16 cellular contexts compared by ENCODE assay signal in the genomic region with DNA sequence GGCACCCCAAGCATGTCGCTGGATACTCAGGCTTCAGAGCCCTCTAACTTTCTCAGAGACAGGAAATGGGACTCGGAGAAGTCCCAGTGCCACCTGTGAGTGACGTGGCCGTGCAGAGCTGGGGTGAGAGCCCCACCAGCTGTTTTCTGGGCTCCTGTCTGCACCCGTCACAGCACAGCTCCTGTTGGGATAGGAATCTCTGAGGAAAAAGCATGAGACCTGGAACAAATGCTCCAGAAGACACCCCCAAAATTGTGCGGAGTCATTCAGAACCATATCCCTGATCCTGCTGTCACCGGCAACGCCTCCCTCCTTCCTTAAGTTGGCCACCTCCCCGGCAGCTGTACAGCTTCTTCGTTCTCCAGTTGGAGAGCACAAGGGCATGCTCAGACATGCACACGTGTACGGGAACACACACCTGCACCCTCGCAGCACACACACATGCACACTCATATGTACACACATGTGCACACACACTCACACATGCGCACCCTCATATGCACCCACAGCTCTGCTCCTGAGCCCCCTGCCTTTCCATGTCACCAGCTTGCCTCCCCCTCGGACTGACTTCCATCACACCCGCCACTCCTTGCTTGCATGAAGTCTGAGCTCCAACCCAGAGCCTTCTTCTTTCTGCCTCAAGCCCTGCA.
DNase-seq lines count a peak whose midpoint lies in the region; FAIRE-seq and TF ChIP-seq lines count a peak whose summit lies in the region.
"Had no signal": no experiment of that assay in that cellular context is flagged by ENCODE, and none has a peak within 500 bp of the region (broad histone marks: within the 10 kb centered on the region; RNA-seq: fewer than 3 reads in every experiment).

No MANE protein-coding gene starts in this region.

- H4K8ac ChIP-seq in H9 (replicated peaks; ENCODE audit: insufficient read length, low read depth, low read length): no peak overlapping the region
- H4K8ac ChIP-seq in H1 (ENCODE audit: extremely low read depth, insufficient read depth, low read length): no peak overlapping the region; the same call in 1 of the 2 replicates
- peak overlapping the region; percentile 27 for H4K8ac ChIP-seq in neuronal stem cell (ENCODE audit: low read depth, low read length)

- H3K27ac ChIP-seq in H9 (ENCODE audit: insufficient read length, low read depth, low read length): no peak overlapping the region
- no peak overlapping the region for H3K27ac ChIP-seq in H1 (ENCODE audit: low read depth, low read length)
- no peak overlapping the region for H3K27ac ChIP-seq in neuronal stem cell (replicated peaks; ENCODE audit: low read length)
- H3K27ac ChIP-seq in tibial nerve: no peak overlapping the region
- H3K27ac ChIP-seq in small intestine (ENCODE audit: low read depth in 1 of 2, low read length in 1 of 2): no peak overlapping the region
- H3K27ac ChIP-seq: 22Rv1, BLaER1 had no signal

- no peak overlapping the region for H4K5ac ChIP-seq in H9 (ENCODE audit: insufficient read length, low read depth, low read length)
- no peak overlapping the region for H4K5ac ChIP-seq in H1 (ENCODE audit: insufficient read length, low read depth, low read length)

- H3K27me3 ChIP-seq in H9 (ENCODE audit: insufficient read depth, low read length): no peaks in the 10 kb centered on the region
- no peaks in the 10 kb centered on the region; a peak in 1 of 7 replicates for H3K27me3 ChIP-seq in H1 (replicated peaks in 1 of 4; ENCODE audit: control insufficient read depth in 3 of 4, extremely low read depth in 1 of 4, insufficient read depth in 3 of 4, low read length in 3 of 4)
- H3K27me3 ChIP-seq in neuronal stem cell (ENCODE audit: control insufficient read depth in 3 of 3, insufficient read depth in 3 of 3, low read depth in 1 of 3, low read length in 3 of 3): no peaks in the 10 kb centered on the region
- H3K27me3 ChIP-seq in tibial nerve: no peaks in the 10 kb centered on the region
- H3K27me3 ChIP-seq in small intestine (ENCODE audit: control insufficient read depth in 2 of 2, insufficient read depth in 2 of 2, low read length in 2 of 2): no peaks in the 10 kb centered on the region
- H3K27me3 ChIP-seq: BLaER1 had no signal

- no peak overlapping the region for H3K56ac ChIP-seq in H9 (ENCODE audit: insufficient read length, low read depth, low read length)
- H3K56ac ChIP-seq in H1 (replicated peaks; ENCODE audit: insufficient read length, low read depth, low read length): no peak overlapping the region

- H4K20me1 ChIP-seq in H9 (ENCODE audit: control insufficient read depth, insufficient read depth, insufficient read length) (no peaks in the 10 kb centered on the region), H1 (replicated peaks in 1 of 2; ENCODE audit: control insufficient read depth in 1 of 2, insufficient read depth in 2 of 2, low read length in 2 of 2) (no peaks in the 10 kb centered on the region)
- H4K20me1 ChIP-seq: BLaER1 had no signal

- no peaks in the 10 kb centered on the region; a peak in 1 of 5 replicates for H3K9me3 Mint-ChIP-seq in H9

- H3K27ac Mint-ChIP-seq in H9: peak overlapping the region in 1 of 3 experiments; percentile 72; a peak in 2 of 7 replicates

- no peak for FAIRE-seq in H1 (lab: Jason Lieb, UNC)
- no peak for FAIRE-seq in small intestine (lab: Jason Lieb, UNC)
- FAIRE-seq: GM19239, HTR-8/SVneo had no signal

- no peaks in the 10 kb centered on the region for H3K79me2 ChIP-seq in H9 (ENCODE audit: insufficient read depth, low read length)
- no peaks in the 10 kb centered on the region for H3K79me2 ChIP-seq in H1 (ENCODE audit: control insufficient read depth in 1 of 2, insufficient read depth in 2 of 2, low read length in 2 of 2)

- DNase-seq in activated effector memory CD4-positive, alpha-beta T cell treated with anti-CD3 and anti-CD28 coated beads, Interleukin-2, amount 50 U/mL, for 16 hours: peak; percentile 16
- DNase-seq in activated effector memory CD4-positive, alpha-beta T cell treated with Interleukin-2 at 50 U/mL for 16 hours: no peak
- DNase-seq in H9 (no peak), H1 (ENCODE audit: low read depth in 1 of 2, low spot score in 2 of 2) (no peak), neuronal stem cell (ENCODE audit: low spot score) (no peak), tibial nerve (ENCODE audit: low spot score in 2 of 2) (no peak), small intestine (no peak), dermis blood vessel endothelial cell (no peak)
- DNase-seq: AML-193; Caco-2; CD8-positive, alpha-beta memory T cell; GF-D8 had no signal

- peak overlapping the region; percentile 1 for H3K14ac ChIP-seq in H9 (ENCODE audit: insufficient read depth, low read length)
- no peak overlapping the region for H3K14ac ChIP-seq in H1 (ENCODE audit: insufficient read length)
- H3K14ac ChIP-seq in neuronal stem cell (ENCODE audit: low read length): no peak overlapping the region

- POLR2A ChIA-PET in H1 (lab: Charles Lee; ENCODE audit: partially characterized antibody): interaction anchor here (0.6 kb wide), 1 partner anchor 321 kb away, joined by 3 read pairs; no protein-coding TSS in a partner anchor

- peaks cover 18% of the 10 kb centered on the region for H3K27me3 Mint-ChIP-seq in H9 (ENCODE audit: low read depth)

- H3K36me3 ChIP-seq in H1 (ENCODE audit: control insufficient read depth in 2 of 4, insufficient read depth in 4 of 4, low read length in 3 of 4) (no peaks in the 10 kb centered on the region), neuronal stem cell (replicated peaks in 1 of 2; ENCODE audit: control insufficient read depth in 2 of 2, insufficient read depth in 2 of 2, low read length in 2 of 2) (no peaks in the 10 kb centered on the region), tibial nerve (no peaks in the 10 kb centered on the region), small intestine (ENCODE audit: control insufficient read depth in 2 of 2, insufficient read depth in 2 of 2, low read length in 2 of 2) (no peaks in the 10 kb centered on the region)
- H3K36me3 ChIP-seq: BLaER1 had no signal

- TF ChIP-seq POLR2A in H1 (IDR thresholded peaks at IDR 0.05; ENCODE audit: control extremely low read depth in 1 of 2, low read depth in 2 of 2, low read length in 2 of 2) (no peak), tibial nerve (IDR thresholded peaks at IDR 0.05) (no peak)

- no CpG with 5 or more reads among the region's 16 CpGs for WGBS in H9 (ENCODE audit: extremely low coverage, insufficient read length, low lambda C conversion rate)
- WGBS in H1 (ENCODE audit: extremely low coverage in 1 of 2, insufficient coverage in 1 of 2, insufficient read length in 1 of 2, insufficient replicate concordance in 2 of 2, low coverage in 1 of 2, low lambda C conversion rate in 2 of 2, missing lambda C conversion rate in 1 of 2), 2 experiments: 90% methylated on average over 16 of the region's 16 CpGs; no CpG with 5 or more reads in 1 of the 2 experiments
- no CpG with 5 or more reads among the region's 16 CpGs for WGBS in neuronal stem cell (ENCODE audit: extremely low coverage in 2 of 2, insufficient read length in 2 of 2, insufficient replicate concordance in 1 of 2), 2 donors
- 88 to 89% methylated on average over 16 of the region's 16 CpGs for WGBS in tibial nerve, 2 donors
- 83 to 86% (median 83%) methylated on average over 16 of the region's 16 CpGs for WGBS in small intestine, 3 donors

- H3K9me3 ChIP-seq in H9 (ENCODE audit: control insufficient read depth, low read depth, low read length): no peaks in the 10 kb centered on the region
- no peaks in the 10 kb centered on the region; a peak in 1 of 4 replicates for H3K9me3 ChIP-seq in H1 (ENCODE audit: insufficient read depth in 2 of 2, low read depth in 1 of 2, low read length in 1 of 2)
- H3K9me3 ChIP-seq in neuronal stem cell (replicated peaks in 1 of 2; ENCODE audit: control insufficient read depth in 2 of 2, insufficient read depth in 1 of 2, low read depth in 1 of 2, low read length in 2 of 2): no peaks in the 10 kb centered on the region
- no peaks in the 10 kb centered on the region for H3K9me3 ChIP-seq in tibial nerve
- H3K9me3 ChIP-seq in small intestine (ENCODE audit: control insufficient read depth, low read depth): no peaks in the 10 kb centered on the region
- H3K9me3 ChIP-seq: BLaER1, Caco-2 had no signal

- H2BK20ac ChIP-seq in H9 (ENCODE audit: low read depth, low read length, poor library complexity, severe bottlenecking) (no peak overlapping the region), H1 (ENCODE audit: low read length) (0 out of 2 replicates have a peak overlapping the region, but pooled peaks have one; percentile 11)

- H3K9ac ChIP-seq in H9 (ENCODE audit: extremely low read depth, insufficient read length, low read length) (no peak overlapping the region), H1 (replicated peaks in 1 of 4; ENCODE audit: extremely low read depth in 1 of 4, low read depth in 3 of 4, low read length in 3 of 4) (no peak overlapping the region), neuronal stem cell (ENCODE audit: low read depth, low read length, poor library complexity) (no peak overlapping the region)
- H3K9ac ChIP-seq: BLaER1 had no signal

- H3T11ph ChIP-seq in H9 (ENCODE audit: low read length): no peak overlapping the region

- no peak overlapping the region for H3K18ac ChIP-seq in H9 (ENCODE audit: insufficient read length, low read depth, low read length)
- H3K18ac ChIP-seq in H1 (ENCODE audit: extremely low read depth, low read length): no peak overlapping the region
- peak overlapping the region; percentile 65 for H3K18ac ChIP-seq in neuronal stem cell (ENCODE audit: low read length)

- H2AFZ ChIP-seq in H9 (ENCODE audit: low read length): no peak overlapping the region
- H2AFZ ChIP-seq in H1 (ENCODE audit: low read length): no peak overlapping the region
- no peak overlapping the region for H2AFZ ChIP-seq in neuronal stem cell (ENCODE audit: low read length)

- H3K4ac ChIP-seq in H9 (ENCODE audit: low read depth, low read length) (no peak overlapping the region), H1 (replicated peaks; ENCODE audit: insufficient read length, low read depth, low read length) (peak overlapping the region; percentile 81), neuronal stem cell (ENCODE audit: low read length) (no peak overlapping the region)

- H3K23ac ChIP-seq in H9 (ENCODE audit: insufficient read length, low read depth, low read length): no peak overlapping the region
- H3K23ac ChIP-seq in H1 (ENCODE audit: insufficient read length): no peak overlapping the region
- no peak overlapping the region for H3K23ac ChIP-seq in neuronal stem cell (ENCODE audit: low read depth, low read length, poor library complexity)

- H2BK12ac ChIP-seq in H9 (ENCODE audit: insufficient read length, low read depth, low read length) (no peak overlapping the region), H1 (ENCODE audit: low read depth, low read length) (peak overlapping the region; percentile 7; the same call in 1 of the 2 replicates), neuronal stem cell (ENCODE audit: low read length) (peak overlapping the region; percentile 63)

- H2BK15ac ChIP-seq in H9 (ENCODE audit: low read depth, low read length): no peak overlapping the region
- no peak overlapping the region for H2BK15ac ChIP-seq in H1 (ENCODE audit: low read length)
- no peak overlapping the region for H2BK15ac ChIP-seq in neuronal stem cell (ENCODE audit: low read length)

- H3K4me3 ChIP-seq in H1 (ENCODE audit: extremely low read depth in 1 of 4, insufficient read depth in 2 of 4, low read depth in 3 of 4, low read length in 4 of 4) (no peak overlapping the region), neuronal stem cell (ENCODE audit: low read length in 2 of 2) (no peak overlapping the region), tibial nerve (no peak overlapping the region), small intestine (ENCODE audit: low read depth in 1 of 2, low read length in 2 of 2) (no peak overlapping the region)
- H3K4me3 ChIP-seq: BLaER1 had no signal

- TF ChIP-seq CTCF in H9 (conservative IDR thresholded peaks at IDR 0.05) (no peak), H1 (IDR thresholded peaks at IDR 0.05; ENCODE audit: control extremely low read depth in 1 of 3, insufficient read depth in 1 of 3, low read depth in 1 of 3, low read length in 3 of 3) (no peak), tibial nerve (IDR thresholded peaks at IDR 0.05) (no peak)

- CTCF ChIA-PET in H1 (lab: Charles Lee; ENCODE audit: partially characterized antibody): no interaction called here

- H3K4me2 ChIP-seq in H9 (ENCODE audit: insufficient read depth, insufficient read length, low read length): no peak overlapping the region
- H3K4me2 ChIP-seq in H1 (ENCODE audit: insufficient read depth in 1 of 2, low read depth in 2 of 2, low read length in 2 of 2): no peak overlapping the region
- no peak overlapping the region for H3K4me2 ChIP-seq in neuronal stem cell (ENCODE audit: insufficient read depth, low read length, poor library complexity, severe bottlenecking)
- H3K4me2 ChIP-seq: BLaER1 had no signal

- H2BK5ac ChIP-seq in H9 (ENCODE audit: insufficient read length, low read length) (no peak overlapping the region), H1 (ENCODE audit: low read depth, low read length) (0 out of 2 replicates have a peak overlapping the region, but pooled peaks have one; percentile 18), neuronal stem cell (ENCODE audit: low read length) (no peak overlapping the region)

- peaks cover 2 to 4% of the 10 kb centered on the region in 2 experiments; a peak in 3 of 4 replicates for H3K4me1 Mint-ChIP-seq in H9
- H3K4me1 Mint-ChIP-seq: CD8-positive, alpha-beta memory T cell had no signal

- no peak for TF ChIP-seq RAD21 in H1 (IDR thresholded peaks at IDR 0.05 in 1 of 2, conservative IDR thresholded peaks at IDR 0.05 in 1 of 2; ENCODE audit: low read depth in 2 of 2, low read length in 2 of 2)

- no peaks in the 10 kb centered on the region for H3K4me1 ChIP-seq in H9 (ENCODE audit: insufficient read depth, low read length)
- peaks cover 0 to 5% (median 0%) of the 10 kb centered on the region in 4 experiments; a peak in 2 of 7 replicates for H3K4me1 ChIP-seq in H1 (replicated peaks in 1 of 4; ENCODE audit: control insufficient read depth in 3 of 4, insufficient read depth in 4 of 4, low read length in 3 of 4)
- no peaks in the 10 kb centered on the region for H3K4me1 ChIP-seq in neuronal stem cell (ENCODE audit: control insufficient read depth in 2 of 2, insufficient read depth in 1 of 2, low read depth in 1 of 2, low read length in 2 of 2)
- H3K4me1 ChIP-seq in tibial nerve: no peaks in the 10 kb centered on the region
- H3K4me1 ChIP-seq in small intestine (ENCODE audit: control insufficient read depth in 2 of 2, insufficient read depth in 1 of 2, low read depth in 1 of 2, low read length in 1 of 2): no peaks in the 10 kb centered on the region
- H3K4me1 ChIP-seq: BLaER1, Caco-2 had no signal

- no peak overlapping the region for H3K4me3 Mint-ChIP-seq in H9
- H3K4me3 Mint-ChIP-seq: CD8-positive, alpha-beta memory T cell had no signal

- no peaks in the 10 kb centered on the region for H3K36me3 Mint-ChIP-seq in H9 (ENCODE audit: insufficient read depth in 1 of 3, low read depth in 3 of 3)
- H3K36me3 Mint-ChIP-seq: CD8-positive, alpha-beta memory T cell had no signal

- H2AK5ac ChIP-seq in H9 (ENCODE audit: insufficient read length, low read length) (no peak overlapping the region), H1 (ENCODE audit: low read depth, low read length) (no peak overlapping the region), neuronal stem cell (ENCODE audit: low read depth, low read length) (peak overlapping the region; percentile 27)

- H3K23me2 ChIP-seq in H9 (ENCODE audit: insufficient read length, low read depth, low read length, poor library complexity, severe bottlenecking) (peaks cover 3% of the 10 kb centered on the region), H1 (ENCODE audit: low read depth, low read length) (no peaks in the 10 kb centered on the region)

- H4K91ac ChIP-seq in H9 (ENCODE audit: insufficient read length, low read depth, low read length) (no peak overlapping the region), H1 (replicated peaks; ENCODE audit: insufficient read length, low read length) (peak overlapping the region; percentile 38), neuronal stem cell (ENCODE audit: low read depth, low read length, poor library complexity) (no peak overlapping the region)

- H3K79me1 ChIP-seq in H9 (ENCODE audit: insufficient read depth, low read depth, low read length, poor library complexity, severe bottlenecking): no peaks in the 10 kb centered on the region
- H3K79me1 ChIP-seq in H1 (ENCODE audit: low read depth, low read length): no peaks in the 10 kb centered on the region
- no peaks in the 10 kb centered on the region for H3K79me1 ChIP-seq in neuronal stem cell (ENCODE audit: low read depth, low read length)

- no peak for TF ChIP-seq EP300 in H1 (IDR thresholded peaks at IDR 0.05; ENCODE audit: borderline replicate concordance in 1 of 2, low read depth in 2 of 2, low read length in 2 of 2)
- no peak for TF ChIP-seq EP300 in tibial nerve (IDR thresholded peaks at IDR 0.05)

- H2BK120ac ChIP-seq in H9 (ENCODE audit: low read depth, low read length, poor library complexity, severe bottlenecking): no peak overlapping the region
- no peak overlapping the region for H2BK120ac ChIP-seq in H1 (replicated peaks; ENCODE audit: low read depth, low read length)
- H2BK120ac ChIP-seq in neuronal stem cell (ENCODE audit: low read depth, low read length): no peak overlapping the region
